ENCODE assay signal across 11 cellular contexts in genomic region chr1:19563336-19564097, GRCh38.
DNase-seq lines count a peak whose midpoint lies in the region; ATAC-seq, FAIRE-seq and TF ChIP-seq lines count a peak whose summit lies in the region.
"Had no signal": no experiment of that assay in that cellular context is flagged by ENCODE, and none has a peak within 500 bp of the region (broad histone marks: within the 10 kb centered on the region; RNA-seq: fewer than 3 reads in every experiment).

No MANE protein-coding gene starts in this region.

- no peak overlapping the region for H3K4me3 ChIP-seq in BJ (ENCODE audit: low read depth, low read length)
- H3K4me3 ChIP-seq in astrocyte (ENCODE audit: insufficient read depth, low read depth, low read length): peak overlapping the region; percentile 13
- H3K4me3 ChIP-seq in right atrium auricular region: peak overlapping the region; percentile 2 to 32

- H3K27me3 ChIP-seq in BJ (ENCODE audit: control insufficient read depth, insufficient read depth, low read length) (no peaks in the 10 kb centered on the region), astrocyte (ENCODE audit: insufficient read depth, low read length) (no peaks in the 10 kb centered on the region), right atrium auricular region (no peaks in the 10 kb centered on the region)

- H3K9me3 Mint-ChIP-seq in astrocyte (ENCODE audit: unreplicated experiment) (no peaks in the 10 kb centered on the region), WTC11 (no peaks in the 10 kb centered on the region)
- H3K9me3 Mint-ChIP-seq: CD4-positive, alpha-beta memory T cell; immature natural killer cell had no signal

- H3K4me1 Mint-ChIP-seq in astrocyte (ENCODE audit: low read depth, unreplicated experiment): peaks cover 1% of the 10 kb centered on the region
- H3K4me1 Mint-ChIP-seq in WTC11: no peaks in the 10 kb centered on the region
- H3K4me1 Mint-ChIP-seq: immature natural killer cell had no signal

- intact Hi-C loops in sciatic nerve (cut with DNase I): no loop called here

- H4K20me1 ChIP-seq in astrocyte (ENCODE audit: insufficient read depth, low read length): no peaks in the 10 kb centered on the region

- peak overlapping the region; percentile 63 for H2AFZ ChIP-seq in astrocyte (ENCODE audit: low read depth, low read length)

- no peaks in the 10 kb centered on the region for H3K79me2 ChIP-seq in astrocyte (ENCODE audit: insufficient read depth, low read length)

- ATAC-seq in sciatic nerve: peak; percentile 87
- ATAC-seq in WTC11: no peak
- no peak for ATAC-seq in HG03097 (IDR thresholded peaks at IDR 0.05; ENCODE audit: low FRiP score, unreplicated experiment)

- H3K27ac ChIP-seq in astrocyte (ENCODE audit: low read depth, low read length): no peak overlapping the region
- H3K27ac ChIP-seq in right atrium auricular region: peak overlapping the region; percentile 70 to 83

- H3K36me3 ChIP-seq in BJ (ENCODE audit: control insufficient read depth, insufficient read depth, low read length) (no peaks in the 10 kb centered on the region), astrocyte (ENCODE audit: insufficient read depth, low read length) (no peaks in the 10 kb centered on the region), right atrium auricular region (no peaks in the 10 kb centered on the region)

- H3K9me3 ChIP-seq in astrocyte (ENCODE audit: insufficient read depth, low read depth, low read length) (no peaks in the 10 kb centered on the region), right atrium auricular region (no peaks in the 10 kb centered on the region)

- peak overlapping the region; percentile 52 for H3K9ac ChIP-seq in astrocyte (ENCODE audit: low read length)

- H3K4me1 ChIP-seq in astrocyte (ENCODE audit: insufficient read depth, low read length): peaks cover 15% of the 10 kb centered on the region
- peaks cover 0 to 26% of the 10 kb centered on the region in 2 donors for H3K4me1 ChIP-seq in right atrium auricular region

- H3K27ac Mint-ChIP-seq in astrocyte (ENCODE audit: unreplicated experiment) (no peak overlapping the region), WTC11 (no peak overlapping the region; the same call in 1 of the 2 replicates)
- H3K27ac Mint-ChIP-seq: CD4-positive, alpha-beta memory T cell; immature natural killer cell had no signal

- H3K27me3 Mint-ChIP-seq in astrocyte (ENCODE audit: low read depth, unreplicated experiment) (peaks cover 7% of the 10 kb centered on the region), WTC11 (ENCODE audit: low read depth) (peaks cover 5% of the 10 kb centered on the region; the same call in 1 of the 2 replicates)
- H3K27me3 Mint-ChIP-seq: CD4-positive, alpha-beta memory T cell had no signal

- TF ChIP-seq CTCF in BJ (IDR thresholded peaks at IDR 0.05; ENCODE audit: insufficient read depth, low read depth, low read length): no peak
- no peak for TF ChIP-seq CTCF in astrocyte (IDR thresholded peaks at IDR 0.05; ENCODE audit: insufficient read depth, low read depth, low read length)
- TF ChIP-seq CTCF in right atrium auricular region (IDR thresholded peaks at IDR 0.05): no peak
- TF ChIP-seq CTCF in WTC11 (IDR thresholded peaks at IDR 0.05): no peak

- no peak overlapping the region for H3K4me3 Mint-ChIP-seq in astrocyte (ENCODE audit: unreplicated experiment)
- H3K4me3 Mint-ChIP-seq in WTC11: no peak overlapping the region
- H3K4me3 Mint-ChIP-seq: CD4-positive, alpha-beta memory T cell; immature natural killer cell had no signal

- peak overlapping the region; percentile 80 for H3K4me2 ChIP-seq in astrocyte (ENCODE audit: low read length)

- POLR2A ChIA-PET in BJ (lab: Charles Lee) (interaction anchor here (0.5 kb wide), 1 partner anchor 30 kb away, joined by 8 read pairs; no protein-coding TSS in a partner anchor), WTC11 (lab: Charles Lee) (no interaction called here)

- DNase-seq in BJ (ENCODE audit: low read depth): peak; percentile 20
- DNase-seq in astrocyte (ENCODE audit: low read depth): peak; percentile 35
- peak; percentile 70 for DNase-seq in right atrium auricular region (ENCODE audit: low spot score)
- DNase-seq in sciatic nerve (ENCODE audit: low spot score): peak; percentile 73
- no peak for DNase-seq in WTC11 (ENCODE audit: low spot score)
- DNase-seq in NCI-H524 (lab: John Stamatoyannopoulos, UW): no peak
- no peak for DNase-seq in DMS53 (lab: John Stamatoyannopoulos, UW)
- DNase-seq: CD4-positive, alpha-beta memory T cell; immature natural killer cell; NCI-H187 treated with DMSO at 0.1 percent for 48 hours had no signal

- CTCF ChIA-PET in BJ (lab: Yijun Ruan, JAX): interaction anchor here (0.6 to 1.8 kb wide), 8 partner anchors 75 to 198 kb away, joined by 3 to 5 read pairs (median 3); no protein-coding TSS in a partner anchor
- CTCF ChIA-PET in WTC11 (lab: Charles Lee): interaction anchor here (0.5 to 3.6 kb wide), 3 partner anchors 19 to 88 kb away, joined by 3 to 19 read pairs (median 6); no protein-coding TSS in a partner anchor

- H3K36me3 Mint-ChIP-seq in astrocyte (ENCODE audit: low read depth, unreplicated experiment) (peaks cover 1% of the 10 kb centered on the region), WTC11 (no peaks in the 10 kb centered on the region)
- H3K36me3 Mint-ChIP-seq: CD4-positive, alpha-beta memory T cell; immature natural killer cell had no signal

- FAIRE-seq in astrocyte (lab: Jason Lieb, UNC): no peak

TF ChIP-seq in WTC11, 78 proteins besides CTCF, POLR2A, EP300 and RAD21 (continues in another document):
- TF ChIP-seq, protein P1, sequence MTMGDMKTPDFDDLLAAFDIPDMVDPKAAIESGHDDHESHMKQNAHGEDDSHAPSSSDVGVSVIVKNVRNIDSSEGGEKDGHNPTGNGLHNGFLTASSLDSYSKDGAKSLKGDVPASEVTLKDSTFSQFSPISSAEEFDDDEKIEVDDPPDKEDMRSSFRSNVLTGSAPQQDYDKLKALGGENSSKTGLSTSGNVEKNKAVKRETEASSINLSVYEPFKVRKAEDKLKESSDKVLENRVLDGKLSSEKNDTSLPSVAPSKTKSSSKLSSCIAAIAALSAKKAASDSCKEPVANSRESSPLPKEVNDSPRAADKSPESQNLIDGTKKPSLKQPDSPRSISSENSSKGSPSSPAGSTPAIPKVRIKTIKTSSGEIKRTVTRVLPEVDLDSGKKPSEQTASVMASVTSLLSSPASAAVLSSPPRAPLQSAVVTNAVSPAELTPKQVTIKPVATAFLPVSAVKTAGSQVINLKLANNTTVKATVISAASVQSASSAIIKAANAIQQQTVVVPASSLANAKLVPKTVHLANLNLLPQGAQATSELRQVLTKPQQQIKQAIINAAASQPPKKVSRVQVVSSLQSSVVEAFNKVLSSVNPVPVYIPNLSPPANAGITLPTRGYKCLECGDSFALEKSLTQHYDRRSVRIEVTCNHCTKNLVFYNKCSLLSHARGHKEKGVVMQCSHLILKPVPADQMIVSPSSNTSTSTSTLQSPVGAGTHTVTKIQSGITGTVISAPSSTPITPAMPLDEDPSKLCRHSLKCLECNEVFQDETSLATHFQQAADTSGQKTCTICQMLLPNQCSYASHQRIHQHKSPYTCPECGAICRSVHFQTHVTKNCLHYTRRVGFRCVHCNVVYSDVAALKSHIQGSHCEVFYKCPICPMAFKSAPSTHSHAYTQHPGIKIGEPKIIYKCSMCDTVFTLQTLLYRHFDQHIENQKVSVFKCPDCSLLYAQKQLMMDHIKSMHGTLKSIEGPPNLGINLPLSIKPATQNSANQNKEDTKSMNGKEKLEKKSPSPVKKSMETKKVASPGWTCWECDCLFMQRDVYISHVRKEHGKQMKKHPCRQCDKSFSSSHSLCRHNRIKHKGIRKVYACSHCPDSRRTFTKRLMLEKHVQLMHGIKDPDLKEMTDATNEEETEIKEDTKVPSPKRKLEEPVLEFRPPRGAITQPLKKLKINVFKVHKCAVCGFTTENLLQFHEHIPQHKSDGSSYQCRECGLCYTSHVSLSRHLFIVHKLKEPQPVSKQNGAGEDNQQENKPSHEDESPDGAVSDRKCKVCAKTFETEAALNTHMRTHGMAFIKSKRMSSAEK (CRISPR knock-in tag; IDR thresholded peaks at IDR 0.05; ENCODE audit: borderline replicate concordance): no peak
- no peak for TF ChIP-seq NFYB (CRISPR knock-in tag; conservative IDR thresholded peaks at IDR 0.05; ENCODE audit: low read depth)
- no peak for TF ChIP-seq RORB (CRISPR knock-in tag; IDR thresholded peaks at IDR 0.05)
- no peak for TF ChIP-seq GRHL2 (CRISPR knock-in tag; IDR thresholded peaks at IDR 0.05; ENCODE audit: insufficient replicate concordance, severe bottlenecking)
- no peak for TF ChIP-seq GTF2I (CRISPR knock-in tag; conservative IDR thresholded peaks at IDR 0.05)
- TF ChIP-seq JUN (CRISPR knock-in tag; IDR thresholded peaks at IDR 0.05): no peak
- no peak for TF ChIP-seq AFF4 (CRISPR knock-in tag; IDR thresholded peaks at IDR 0.05; ENCODE audit: borderline replicate concordance)
- TF ChIP-seq MXD4 (CRISPR knock-in tag; IDR thresholded peaks at IDR 0.05; ENCODE audit: borderline replicate concordance): no peak

Comparison
In these comparisons a context has a peak if more than half of its experiments do, and no peak if none do; other contexts are left out.
1. DNase-seq: peak in BJ (single experiment), astrocyte (single experiment), right atrium auricular region (single experiment) and sciatic nerve (single experiment); none in WTC11 (single experiment), NCI-H524 (0 of 2) and DMS53 (single experiment).